In the genomic region with DNA sequence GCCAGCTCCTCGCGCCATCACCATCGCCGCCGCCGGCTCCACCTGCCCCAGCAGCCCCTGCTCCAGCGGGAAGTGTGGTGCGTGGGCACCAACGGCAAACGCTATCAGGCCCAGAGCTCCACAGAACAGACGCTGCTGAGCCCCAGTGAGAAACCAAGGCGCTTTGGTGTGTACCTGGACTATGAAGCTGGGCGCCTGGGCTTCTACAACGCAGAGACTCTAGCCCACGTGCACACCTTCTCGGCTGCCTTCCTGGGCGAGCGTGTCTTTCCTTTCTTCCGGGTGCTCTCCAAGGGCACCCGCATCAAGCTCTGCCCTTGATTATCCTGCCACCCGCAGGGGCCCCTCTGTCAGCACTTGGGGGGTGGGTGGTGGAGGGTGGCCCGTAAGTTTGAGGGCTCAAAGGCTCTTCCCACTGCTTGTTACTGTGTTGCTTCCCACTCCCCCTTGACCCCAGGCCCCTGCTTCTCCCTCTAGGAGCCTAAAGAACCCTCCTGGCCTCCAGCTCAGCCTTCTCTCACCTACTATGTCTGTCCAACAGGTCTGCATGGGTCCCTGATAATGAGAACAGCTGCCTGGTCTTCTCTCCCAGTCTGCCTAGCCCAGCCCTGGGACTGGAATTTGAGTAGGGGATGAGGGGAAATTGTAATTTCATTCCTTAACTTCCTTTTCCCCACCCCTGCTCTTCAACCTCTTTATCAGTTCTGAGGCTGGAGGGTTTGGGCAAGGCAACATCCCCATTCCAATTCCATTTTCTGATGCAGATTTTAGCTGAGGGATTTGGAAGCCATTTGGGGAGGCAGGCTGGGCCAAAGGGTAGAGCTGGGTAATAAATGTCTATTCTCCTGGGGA, we compare ENCODE assay signal across 11 cellular contexts. TPM values are rescaled to one million over a fixed set of nuclear protein-coding genes. Genes with fewer than 3 reads are reported as not detected.
DNase-seq lines count a peak whose midpoint lies in the region; ATAC-seq and TF ChIP-seq lines count a peak whose summit lies in the region.
"Had no signal": no experiment of that assay in that cellular context is flagged by ENCODE, and none has a peak within 500 bp of the region (broad histone marks: within the 10 kb centered on the region; RNA-seq: fewer than 3 reads in every experiment).

No MANE protein-coding gene starts in this region.

- intact Hi-C loops in MCF 10A (cut with micrococcal nuclease) (no loop called here), mammary epithelial cell (cut with micrococcal nuclease) (no loop called here)

- H2AFZ ChIP-seq in mammary epithelial cell (ENCODE audit: low read depth, low read length) = no peak overlapping the region

- peaks cover 48% of the 10 kb centered on the region for H3K36me3 ChIP-seq in mammary epithelial cell (ENCODE audit: insufficient read depth, low read length)
- peaks cover 15 to 88% (median 77%) of the 10 kb centered on the region in 5 donors for H3K36me3 ChIP-seq in subcutaneous abdominal adipose tissue (ENCODE audit: control insufficient read depth in 5 of 5, insufficient read depth in 5 of 5, low read length in 5 of 5)

- CTCF ChIA-PET in MCF 10A (lab: Yijun Ruan, JAX) = interaction anchor here (0.7 to 0.8 kb wide), 2 partner anchors 11 to 45 kb away, joined by 3 read pairs; no protein-coding TSS in a partner anchor
- CTCF ChIA-PET in mammary epithelial cell (lab: Charles Lee; ENCODE audit: low non-redundant PET) = no interaction called here

- peak; percentile 39 for DNase-seq in MCF 10A (ENCODE audit: unreplicated experiment)
- no peak for DNase-seq in mammary epithelial cell
- no peak for DNase-seq in erythroblast (lab: John Stamatoyannopoulos, UW)
- no peak for DNase-seq in dermis blood vessel endothelial cell
- DNase-seq in COR-L47 (lab: John Stamatoyannopoulos, UW) = no peak
- DNase-seq: effector CD4-positive, alpha-beta T cell; NCI-H1436 had no signal

- no peaks in the 10 kb centered on the region for H3K9me3 ChIP-seq in mammary epithelial cell (replicated peaks; ENCODE audit: insufficient read depth, low read length)
- H3K9me3 ChIP-seq in subcutaneous abdominal adipose tissue (ENCODE audit: control insufficient read depth in 5 of 5, low read length in 5 of 5) = no peaks in the 10 kb centered on the region
- H3K9me3 ChIP-seq: SJSA1 had no signal

- H3K4me3 Mint-ChIP-seq in MCF 10A (ENCODE audit: unreplicated experiment) = no peak overlapping the region

- H3K4me1 Mint-ChIP-seq in MCF 10A (ENCODE audit: insufficient read depth, unreplicated experiment) = peaks cover 22% of the 10 kb centered on the region

- BruUV-seq in MCF 10A (replicated peaks; lab: Mats Ljungman, UMichigan) = no TSS peak
- BruUV-seq in mammary epithelial cell (replicated peaks; lab: Mats Ljungman, UMichigan) = no TSS peak

- H3K4me1 ChIP-seq in mammary epithelial cell (ENCODE audit: insufficient read depth, low read length) = no peaks in the 10 kb centered on the region
- H3K4me1 ChIP-seq in subcutaneous abdominal adipose tissue (ENCODE audit: control insufficient read depth in 5 of 5, insufficient read depth in 5 of 5, low read length in 5 of 5) = peaks cover 0 to 22% (median 19%) of the 10 kb centered on the region in 5 donors
- H3K4me1 ChIP-seq: SJSA1 had no signal

- peak overlapping the region; percentile 51 for H3K27ac Mint-ChIP-seq in MCF 10A (ENCODE audit: low read depth, unreplicated experiment)

- in situ Hi-C loops in mammary epithelial cell (cut with MboI; ENCODE audit: low sequenced_read_pairs in 2 of 2) = no loop called here

- H3K27me3 Mint-ChIP-seq in MCF 10A (ENCODE audit: insufficient read depth, unreplicated experiment) = no peaks in the 10 kb centered on the region

- H4K20me1 ChIP-seq in mammary epithelial cell (ENCODE audit: insufficient read depth, low read length) = peaks cover 20% of the 10 kb centered on the region

- ATAC-seq in HG03039 (IDR thresholded peaks at IDR 0.05; ENCODE audit: unreplicated experiment) = no peak

- H3K4me3 ChIP-seq in mammary epithelial cell (replicated peaks in 1 of 3; ENCODE audit: insufficient read depth in 1 of 3, low read depth in 2 of 3, low read length in 3 of 3) = no peak overlapping the region
- no peak overlapping the region for H3K4me3 ChIP-seq in subcutaneous abdominal adipose tissue (ENCODE audit: low read depth in 1 of 5, low read length in 5 of 5)
- H3K4me3 ChIP-seq: SJSA1 had no signal

- WGBS in mammary epithelial cell (ENCODE audit: low coverage, missing lambda C conversion rate) = 89% methylated on average over 8 of the region's 22 CpGs

- peaks cover 29% of the 10 kb centered on the region for H3K79me2 ChIP-seq in mammary epithelial cell (ENCODE audit: insufficient read depth, low read length)

- no peak overlapping the region for H3K4me2 ChIP-seq in mammary epithelial cell (ENCODE audit: insufficient read depth, low read depth, low read length)

- TF ChIP-seq CTCF in MCF 10A (IDR thresholded peaks at IDR 0.05; ENCODE audit: unreplicated experiment) (no peak), mammary epithelial cell (conservative IDR thresholded peaks at IDR 0.05 in 1 of 2, IDR thresholded peaks at IDR 0.05 in 1 of 2; ENCODE audit: extremely low read depth in 1 of 2, insufficient read depth in 1 of 2, low read depth in 1 of 2, low read length in 2 of 2) (no peak)

- no peaks in the 10 kb centered on the region for H3K9me3 Mint-ChIP-seq in MCF 10A (ENCODE audit: unreplicated experiment)

- H3K27ac ChIP-seq in mammary epithelial cell (ENCODE audit: insufficient read depth, low read depth, low read length) (no peak overlapping the region), subcutaneous abdominal adipose tissue (ENCODE audit: low read depth, low read length) (peak overlapping the region; percentile 30)
- H3K27ac ChIP-seq: SJSA1 had no signal

- TF ChIP-seq POLR2A in Raji (IDR thresholded peaks at IDR 0.05; ENCODE audit: insufficient read depth, low read depth, low read length) (peak; percentile 22), erythroblast (IDR thresholded peaks at IDR 0.05; ENCODE audit: low read length) (peak; percentile 19)

- dilution Hi-C loops in mammary epithelial cell (cut with HindIII; ENCODE audit: low sequenced_read_pairs) = loop anchor here (5.0 kb wide), 1 partner anchor 37 kb away; no protein-coding TSS in a partner anchor

- H3K36me3 Mint-ChIP-seq in MCF 10A (ENCODE audit: insufficient read depth, unreplicated experiment) = peaks cover 87% of the 10 kb centered on the region

- POLR2A ChIA-PET in MCF 10A (lab: Yijun Ruan, JAX) = interaction anchor here (0.6 to 19.6 kb wide), 13 partner anchors 8 to 450 kb away, joined by 3 to 374 read pairs (median 4); a partner anchor contains a TSS

- H3K27me3 ChIP-seq in mammary epithelial cell (ENCODE audit: insufficient read depth, low read length) (no peaks in the 10 kb centered on the region), subcutaneous abdominal adipose tissue (ENCODE audit: control insufficient read depth in 5 of 5, insufficient read depth in 4 of 5, low read length in 5 of 5) (no peaks in the 10 kb centered on the region)
- H3K27me3 ChIP-seq: SJSA1 had no signal

- no peak overlapping the region for H3K9ac ChIP-seq in mammary epithelial cell (ENCODE audit: insufficient read depth, low read length)
- H3K9ac ChIP-seq in subcutaneous abdominal adipose tissue (ENCODE audit: low read length in 5 of 5) = peak overlapping the region in 1 of 5 donors; percentile 17

RNA-seq across cellular contexts. Expression of a gene that starts 9.0 kb away (rescaled TPM):
- total RNA-seq in MCF 10A (2022) (2,995 and 4,050 TPM in 2 replicates), mammary epithelial cell (1,000 to 10,000 TPM; 2,031 to 4,986 TPM), dermis blood vessel endothelial cell (4,132 and 4,370 TPM in 2 replicates)
- polyA plus RNA-seq in mammary epithelial cell = 4,579 TPM
- 7,221 TPM for polyA minus RNA-seq in mammary epithelial cell

RNA-seq across cellular contexts. Expression of a gene that starts 11.6 kb away (rescaled TPM):
- 42.8 and 49.4 TPM in 2 replicates for total RNA-seq in MCF 10A (2022)
- 10 to 100 TPM; 10.3 to 30.6 TPM for total RNA-seq in mammary epithelial cell
- 10.1 TPM for polyA plus RNA-seq in mammary epithelial cell
- 10.5 TPM for polyA minus RNA-seq in mammary epithelial cell
- total RNA-seq in dermis blood vessel endothelial cell = 9.0 and 9.2 TPM in 2 replicates

RNA-seq across cellular contexts. Expression of a gene that starts 26.3 kb away (rescaled TPM):
- total RNA-seq in MCF 10A (2022) (12.5 and 16.1 TPM in 2 replicates), mammary epithelial cell (1 to 10 TPM; 5.7 to 6.0 TPM), dermis blood vessel endothelial cell (6.3 and 8.8 TPM in 2 replicates)
- 3.3 TPM for polyA plus RNA-seq in mammary epithelial cell
- not detected for polyA minus RNA-seq in mammary epithelial cell

RNA-seq across cellular contexts. Expression of a gene that starts 29.7 kb away (rescaled TPM):
- total RNA-seq in MCF 10A (2022) (26.3 and 27.0 TPM in 2 replicates), mammary epithelial cell (10 to 100 TPM in 1 of 2 donors, 1 to 10 TPM in 1; 6.3 to 31.4 TPM), dermis blood vessel endothelial cell (2.7 and 5.2 TPM in 2 replicates)
- 18.8 TPM for polyA plus RNA-seq in mammary epithelial cell
- 6.6 TPM for polyA minus RNA-seq in mammary epithelial cell
